15 cellular contexts compared by ENCODE assay signal in genomic region chr4:1613099-1613495, GRCh38.
DNase-seq lines count a peak whose midpoint lies in the region; ATAC-seq, FAIRE-seq and TF ChIP-seq lines count a peak whose summit lies in the region.
"Had no signal": no experiment of that assay in that cellular context is flagged by ENCODE, and none has a peak within 500 bp of the region (broad histone marks: within the 10 kb centered on the region; RNA-seq: fewer than 3 reads in every experiment).

No MANE protein-coding gene starts in this region.

- H3K27me3 ChIP-seq in H7 (ENCODE audit: control insufficient read depth, insufficient read depth, low read length) (no peaks in the 10 kb centered on the region), neuronal stem cell (ENCODE audit: control insufficient read depth in 3 of 3, insufficient read depth in 3 of 3, low read depth in 1 of 3, low read length in 3 of 3) (peaks cover 0 to 25% (median 3%) of the 10 kb centered on the region in 3 experiments), GM23338 (ENCODE audit: insufficient read depth) (no peaks in the 10 kb centered on the region)

- H2AFZ ChIP-seq in neuronal stem cell (ENCODE audit: low read length) (no peak overlapping the region), GM23338 (no peak overlapping the region)

- H3K23ac ChIP-seq in neuronal stem cell (ENCODE audit: low read depth, low read length, poor library complexity) = no peak overlapping the region

- no peak overlapping the region for H3K4me3 ChIP-seq in H7 (ENCODE audit: insufficient read depth, low read depth, low read length)
- no peak overlapping the region for H3K4me3 ChIP-seq in kidney (ENCODE audit: low read length in 2 of 2)
- H3K4me3 ChIP-seq in neuronal stem cell (ENCODE audit: low read length in 2 of 2) = no peak overlapping the region
- H3K4me3 ChIP-seq in GM23338 = no peak overlapping the region

- no peaks in the 10 kb centered on the region for H3K79me2 ChIP-seq in GM23338 (replicated peaks; ENCODE audit: insufficient read depth)

- H3K9ac ChIP-seq in kidney (ENCODE audit: low read length in 2 of 2) (no peak overlapping the region), neuronal stem cell (ENCODE audit: low read depth, low read length, poor library complexity) (peak overlapping the region; percentile 38)

- H2BK5ac ChIP-seq in neuronal stem cell (ENCODE audit: low read length) = no peak overlapping the region

- FAIRE-seq in kidney (lab: Jason Lieb, UNC) = no peak
- FAIRE-seq: GM12891, GM18507, H54 had no signal

- no peak overlapping the region for H3K27ac ChIP-seq in kidney (ENCODE audit: low read depth in 2 of 2, low read length in 2 of 2)
- no peak overlapping the region for H3K27ac ChIP-seq in neuronal stem cell (replicated peaks; ENCODE audit: low read length)
- no peak overlapping the region for H3K27ac ChIP-seq in GM23338 (ENCODE audit: low read depth)

- no peak overlapping the region for H3K18ac ChIP-seq in neuronal stem cell (ENCODE audit: low read length)

- no peak overlapping the region for H4K8ac ChIP-seq in neuronal stem cell (ENCODE audit: low read depth, low read length)

- no peak overlapping the region for H2BK15ac ChIP-seq in neuronal stem cell (ENCODE audit: low read length)

- H4K91ac ChIP-seq in neuronal stem cell (ENCODE audit: low read depth, low read length, poor library complexity) = no peak overlapping the region

- no peaks in the 10 kb centered on the region for H4K20me1 ChIP-seq in GM23338 (replicated peaks; ENCODE audit: insufficient read depth)

- DNase-seq in H7 (peak; percentile 44), kidney (peak; percentile 13), neuronal stem cell (ENCODE audit: low spot score) (no peak), progenitor cell of endocrine pancreas (ENCODE audit: low spot score, unreplicated experiment) (no peak), NCI-H2227 treated with DMSO at 0.1 percent for 48 hours (lab: John Stamatoyannopoulos, UW) (no peak), GM23338 (ENCODE audit: low spot score) (no peak)
- DNase-seq: C1 segment of cervical spinal cord, DMS53, DMS79 treated with DMSO at 0.1 percent for 48 hours, GF-D8, GOT3, HCEC 1CT had no signal

- peaks cover 10% of the 10 kb centered on the region for H3K79me1 ChIP-seq in neuronal stem cell (ENCODE audit: low read depth, low read length)

- H3K4me3 Mint-ChIP-seq in progenitor cell of endocrine pancreas (ENCODE audit: low read depth) = no peak overlapping the region
- no peak overlapping the region for H3K4me3 Mint-ChIP-seq in GM23338

- H3K27me3 Mint-ChIP-seq in progenitor cell of endocrine pancreas = peaks cover 6% of the 10 kb centered on the region
- peaks cover 9% of the 10 kb centered on the region for H3K27me3 Mint-ChIP-seq in GM23338 (ENCODE audit: insufficient read depth, low read depth, poor library complexity)

- no peaks in the 10 kb centered on the region for H3K36me3 Mint-ChIP-seq in progenitor cell of endocrine pancreas (ENCODE audit: insufficient read depth)
- H3K36me3 Mint-ChIP-seq in GM23338 (ENCODE audit: low read depth) = no peaks in the 10 kb centered on the region; the same call in 2 of the 3 replicates

- H3F3A ChIP-seq in GM23338 (replicated peaks; ENCODE audit: low read depth) = no peaks in the 10 kb centered on the region

- no peak overlapping the region for H3K4ac ChIP-seq in neuronal stem cell (ENCODE audit: low read length)

- no peak overlapping the region for H3K4me2 ChIP-seq in neuronal stem cell (ENCODE audit: insufficient read depth, low read length, poor library complexity, severe bottlenecking)
- H3K4me2 ChIP-seq in GM23338 = no peak overlapping the region

- intact Hi-C loops in kidney (cut with DNase I) = no loop called here

- no peaks in the 10 kb centered on the region for H3K9me2 ChIP-seq in GM23338 (ENCODE audit: insufficient read depth)

- H3K4me1 ChIP-seq in kidney (ENCODE audit: control insufficient read depth in 1 of 2, insufficient read depth in 1 of 2, low read depth in 1 of 2, low read length in 2 of 2) (no peaks in the 10 kb centered on the region), neuronal stem cell (ENCODE audit: control insufficient read depth in 2 of 2, insufficient read depth in 1 of 2, low read depth in 1 of 2, low read length in 2 of 2) (peaks cover 0 to 4% of the 10 kb centered on the region in 2 donors), GM23338 (ENCODE audit: insufficient read depth) (no peaks in the 10 kb centered on the region)

- no peak overlapping the region for H2AK5ac ChIP-seq in neuronal stem cell (ENCODE audit: low read depth, low read length)

- H3K27ac Mint-ChIP-seq in progenitor cell of endocrine pancreas (no peak overlapping the region), GM23338 (no peak overlapping the region)

- WGBS in neuronal stem cell (ENCODE audit: extremely low coverage in 2 of 2, insufficient read length in 2 of 2, insufficient replicate concordance in 1 of 2), 2 donors = no CpG with 5 or more reads among the region's 9 CpGs

- H3K4me1 Mint-ChIP-seq in progenitor cell of endocrine pancreas (ENCODE audit: low read depth) (peaks cover 6% of the 10 kb centered on the region), GM23338 (no peaks in the 10 kb centered on the region; the same call in 2 of the 3 replicates)

- no peak overlapping the region for H2BK12ac ChIP-seq in neuronal stem cell (ENCODE audit: low read length)

- H3K9me3 Mint-ChIP-seq in progenitor cell of endocrine pancreas (ENCODE audit: low read depth) = no peaks in the 10 kb centered on the region
- H3K9me3 Mint-ChIP-seq in GM23338 = no peaks in the 10 kb centered on the region

- H3K14ac ChIP-seq in neuronal stem cell (ENCODE audit: low read length) = no peak overlapping the region

- H2BK120ac ChIP-seq in neuronal stem cell (ENCODE audit: low read depth, low read length) = no peak overlapping the region

- H3K9me3 ChIP-seq in kidney (ENCODE audit: control insufficient read depth in 1 of 2, low read length in 2 of 2) (no peaks in the 10 kb centered on the region), neuronal stem cell (replicated peaks in 1 of 2; ENCODE audit: control insufficient read depth in 2 of 2, insufficient read depth in 1 of 2, low read depth in 1 of 2, low read length in 2 of 2) (peaks cover 4 to 5% of the 10 kb centered on the region in 2 donors)

- no peak for ATAC-seq in GM23338

- H3K36me3 ChIP-seq in H7 (replicated peaks; ENCODE audit: control insufficient read depth, insufficient read depth, low read length) (no peaks in the 10 kb centered on the region), kidney (ENCODE audit: control insufficient read depth in 1 of 2, insufficient read depth in 2 of 2, low read length in 2 of 2) (no peaks in the 10 kb centered on the region), neuronal stem cell (replicated peaks in 1 of 2; ENCODE audit: control insufficient read depth in 2 of 2, insufficient read depth in 2 of 2, low read length in 2 of 2) (no peaks in the 10 kb centered on the region), GM23338 (ENCODE audit: insufficient read depth) (no peaks in the 10 kb centered on the region)

- TF ChIP-seq CTCF in kidney (IDR thresholded peaks at IDR 0.05; ENCODE audit: borderline replicate concordance, extremely low read depth, insufficient read depth) (no peak), progenitor cell of endocrine pancreas (IDR thresholded peaks at IDR 0.05; ENCODE audit: unreplicated experiment) (no peak), GM23338 (conservative IDR thresholded peaks at IDR 0.05; ENCODE audit: low read depth in 2 of 2) (no peak)

TF ChIP-seq in GM23338, 12 proteins besides CTCF, POLR2A, EP300 and RAD21:
- TF ChIP-seq ZNF331 (CRISPR knock-in tag; IDR thresholded peaks at IDR 0.05; ENCODE audit: low read depth) = no peak

Comparison
In these comparisons a context has a peak if more than half of its experiments do, and no peak if none do; other contexts are left out.
1. DNase-seq: peak in H7 (single experiment) and kidney (single experiment); none in neuronal stem cell (single experiment), progenitor cell of endocrine pancreas (single experiment), NCI-H2227 treated with DMSO at 0.1 percent for 48 hours (single experiment) and GM23338 (single experiment).